10 cellular contexts compared by ENCODE assay signal in the genomic region with DNA sequence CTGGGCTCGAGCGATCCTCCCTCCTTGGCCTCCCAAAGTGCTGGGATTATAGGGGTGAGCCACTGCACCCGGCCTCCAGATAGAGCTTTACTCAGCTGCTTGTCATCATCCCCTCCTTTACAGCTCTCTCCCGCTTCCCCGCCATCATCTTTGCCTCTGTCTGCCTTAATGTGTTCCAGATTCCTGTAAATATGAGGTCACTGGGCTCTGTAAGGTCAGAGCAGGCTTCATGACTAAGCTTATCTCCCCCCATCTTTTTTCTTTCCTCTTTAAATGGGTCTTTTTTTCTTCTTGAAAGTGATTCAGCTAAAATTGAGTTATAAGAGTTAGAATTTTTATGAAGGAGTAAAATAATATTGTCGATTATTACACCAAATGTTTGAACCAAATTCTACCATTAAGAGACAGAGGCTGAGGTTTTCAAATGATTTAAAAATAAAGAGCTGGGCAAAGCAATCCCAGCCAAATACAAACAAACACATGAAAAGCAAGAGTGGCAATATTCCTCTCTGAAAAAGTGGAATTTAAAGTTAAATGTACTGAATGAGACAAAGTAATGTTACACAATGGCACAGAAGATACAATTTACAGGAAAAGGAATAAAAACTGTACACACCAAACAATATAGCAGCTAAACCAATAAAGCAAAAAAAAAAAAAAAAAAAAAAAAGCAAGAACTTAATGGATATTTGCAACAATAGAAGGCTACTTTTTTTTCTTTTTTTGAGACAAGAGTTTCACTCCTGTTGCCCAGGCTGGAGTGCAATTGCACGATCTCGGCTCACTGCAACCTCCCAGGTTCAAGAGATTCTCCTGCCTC.
A peak's percentile ranks its signal among the peaks of the same experiment; 100 is the strongest.
DNase-seq lines count a peak whose midpoint lies in the region; ATAC-seq and TF ChIP-seq lines count a peak whose summit lies in the region.
"Had no signal": no experiment of that assay in that cellular context is flagged by ENCODE, and none has a peak within 500 bp of the region (broad histone marks: within the 10 kb centered on the region; RNA-seq: fewer than 3 reads in every experiment).

No MANE protein-coding gene starts in this region.

- peak; percentile 92 for DNase-seq in AG20443 (ENCODE audit: low spot score)
- DNase-seq in OCI-M1 (lab: John Stamatoyannopoulos, UW) = peak; percentile 22
- peak; percentile 75 for DNase-seq in epithelial cell of esophagus (ENCODE audit: low read depth)
- peak; percentile 80 for DNase-seq in non-pigmented ciliary epithelial cell (ENCODE audit: low read depth)
- no peak for DNase-seq in midbrain (lab: John Stamatoyannopoulos, UW)
- DNase-seq in central memory CD4-positive, alpha-beta T cell = no peak
- DNase-seq in coronary artery (ENCODE audit: low spot score) = no peak
- DNase-seq: activated naive CD4-positive, alpha-beta T cell treated with anti-CD3 and anti-CD28 coated beads, Interleukin-2, amount 10 ng/mL, durations not matched to agents 7 days and 5 days had no signal

- no peak for ATAC-seq in GM19023 (IDR thresholded peaks at IDR 0.05; ENCODE audit: unreplicated experiment)
- ATAC-seq: activated CD4-positive, CD25-positive, alpha-beta regulatory T cell treated with anti-CD3 and anti-CD28 coated beads, Interleukin-2, amount 50 U/mL, for 24 hours had no signal

- H3K27ac ChIP-seq in coronary artery = no peak overlapping the region

- no peak overlapping the region for H3K4me3 ChIP-seq in epithelial cell of esophagus (ENCODE audit: low read length)
- no peak overlapping the region for H3K4me3 ChIP-seq in coronary artery

- TF ChIP-seq CTCF in epithelial cell of esophagus (IDR thresholded peaks at IDR 0.05; ENCODE audit: insufficient read depth, low read depth, low read length, missing control alignments) (no peak), coronary artery (IDR thresholded peaks at IDR 0.05) (no peak)

Comparison
In these comparisons a context has a peak if more than half of its experiments do, and no peak if none do; other contexts are left out.
1. DNase-seq: peak in AG20443 (single experiment), OCI-M1 (single experiment), epithelial cell of esophagus (single experiment) and non-pigmented ciliary epithelial cell (single experiment); none in midbrain (single experiment), central memory CD4-positive, alpha-beta T cell (single experiment) and coronary artery (single experiment).